1 cellular context compared by ENCODE assay signal in the genomic region with DNA sequence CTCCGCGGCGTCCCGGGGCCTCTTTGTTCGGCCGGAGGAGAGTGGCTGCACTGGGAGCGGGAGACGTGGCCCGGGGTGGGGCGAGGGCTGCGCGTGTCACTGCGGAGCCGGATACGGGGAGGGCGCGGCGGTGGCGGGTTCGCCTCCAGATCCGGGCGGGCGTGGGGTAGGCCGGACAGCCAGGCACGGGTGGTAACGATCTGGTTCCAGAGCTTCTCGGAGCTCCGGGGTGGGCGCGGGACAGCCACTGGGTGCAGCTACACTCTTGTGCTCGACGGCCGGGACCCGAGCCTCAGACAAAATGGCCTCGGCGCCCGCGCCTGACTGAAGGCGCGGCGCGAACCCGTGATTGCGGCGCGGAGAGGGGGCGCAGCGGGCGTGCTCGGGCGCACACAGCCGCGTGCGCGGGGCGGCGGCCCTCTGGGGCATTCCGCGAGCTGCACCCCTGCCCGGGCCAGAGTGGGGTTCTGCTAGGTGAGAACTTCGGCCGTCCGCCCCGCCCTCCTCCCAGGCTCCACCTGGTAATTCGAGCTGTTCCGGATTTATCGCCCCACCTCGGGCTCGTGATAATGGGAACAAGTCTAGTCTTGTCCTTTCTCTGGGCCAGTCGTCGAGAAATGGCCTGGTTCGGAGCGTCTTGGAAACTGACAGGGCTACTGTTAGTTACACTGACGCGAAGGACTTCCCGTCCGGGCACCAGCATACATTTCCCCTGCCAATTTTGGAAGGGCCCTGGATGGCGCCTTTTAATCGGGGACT.
A peak's percentile ranks its signal among the peaks of the same experiment; 100 is the strongest.
TF ChIP-seq lines count a peak whose summit lies in the region.

No MANE protein-coding gene starts in this region.

TF ChIP-seq in K562, 482 proteins besides CTCF, POLR2A, EP300 and RAD21 (continued from another document and continues in another):
- TF ChIP-seq AFF4 (CRISPR knock-in tag; IDR thresholded peaks at IDR 0.05) (0 out of 2 replicates have a peak, but pooled peaks have one; percentile 66), ZBTB7A (IDR thresholded peaks at IDR 0.05; ENCODE audit: borderline replicate concordance, control insufficient read depth, low read depth, low read length) (peak; percentile 45; the same call in 1 of the 2 replicates), NFIX (CRISPR knock-in tag; IDR thresholded peaks at IDR 0.05; ENCODE audit: low read depth) (no peak), ZNF507 (tag; conservative IDR thresholded peaks at IDR 0.05) (no peak), ZNF212 (CRISPR knock-in tag; IDR thresholded peaks at IDR 0.05) (no peak), THAP7 (CRISPR knock-in tag; IDR thresholded peaks at IDR 0.05) (no peak), NRF1 (conservative IDR thresholded peaks at IDR 0.05 in 1 of 2, IDR thresholded peaks at IDR 0.05 in 1 of 2) (peak; percentile 76 to 79), SOX6 (IDR thresholded peaks at IDR 0.05) (0 out of 2 replicates have a peak, but pooled peaks have one; percentile 15), ZNF12 (CRISPR knock-in tag; IDR thresholded peaks at IDR 0.05) (peak; percentile 58; the same call in 1 of the 2 replicates), ELF1 (tag; IDR thresholded peaks at IDR 0.05) (peak; percentile 10; the same call in 1 of the 2 replicates), MTF1 (CRISPR knock-in tag; IDR thresholded peaks at IDR 0.05; ENCODE audit: borderline replicate concordance) (no peak), SMAD4 (CRISPR knock-in tag; conservative IDR thresholded peaks at IDR 0.05) (peak; percentile 69; the same call in 1 of the 2 replicates), SP2 (IDR thresholded peaks at IDR 0.05; ENCODE audit: extremely low read depth, low read depth, low read length, poor library complexity, severe bottlenecking) (no peak), ADNP (tag; IDR thresholded peaks at IDR 0.05) (no peak), ZNF263 (CRISPR knock-in tag; IDR thresholded peaks at IDR 0.05; ENCODE audit: borderline replicate concordance) (peak; percentile 15; the same call in 1 of the 2 replicates), EGR1 (conservative IDR thresholded peaks at IDR 0.05) (0 out of 2 replicates have a peak, but pooled peaks have one; percentile 10), EP400 (IDR thresholded peaks at IDR 0.05) (peak; percentile 81; the same call in 1 of the 2 replicates), FOXP1 (CRISPR knock-in tag; IDR thresholded peaks at IDR 0.05) (no peak; the same call in 1 of the 2 replicates), EWSR1 (IDR thresholded peaks at IDR 0.05; ENCODE audit: borderline replicate concordance, low read depth, partially characterized antibody) (no peak), EZH2 (IDR thresholded peaks at IDR 0.05; ENCODE audit: borderline replicate concordance, low read depth, low read length) (no peak), HOMEZ (CRISPR knock-in tag; IDR thresholded peaks at IDR 0.05) (no peak), ZBTB17 (CRISPR knock-in tag; IDR thresholded peaks at IDR 0.05) (peak; percentile 59; the same call in 1 of the 2 replicates), SPI1 (IDR thresholded peaks at IDR 0.05; ENCODE audit: borderline replicate concordance, low read depth, low read length) (no peak), RB1 (IDR thresholded peaks at IDR 0.05; ENCODE audit: low read depth) (peak; percentile 33), PRPF4 (IDR thresholded peaks at IDR 0.05; ENCODE audit: insufficient read depth, low read depth, low read length, poor library complexity, severe bottlenecking) (peak; percentile 79), TAL1 (IDR thresholded peaks at IDR 0.05) (no peak), FOXJ3 (CRISPR knock-in tag; IDR thresholded peaks at IDR 0.05) (no peak), FOXA3 (CRISPR knock-in tag; conservative IDR thresholded peaks at IDR 0.05 in 1 of 2, IDR thresholded peaks at IDR 0.05 in 1 of 2) (0 out of 4 replicates have a peak, but pooled peaks of 1 of the 2 experiments have one; percentile 49), CCAR2 (IDR thresholded peaks at IDR 0.05; ENCODE audit: low read depth, low read length) (no peak)
- TF ChIP-seq, protein P1, sequence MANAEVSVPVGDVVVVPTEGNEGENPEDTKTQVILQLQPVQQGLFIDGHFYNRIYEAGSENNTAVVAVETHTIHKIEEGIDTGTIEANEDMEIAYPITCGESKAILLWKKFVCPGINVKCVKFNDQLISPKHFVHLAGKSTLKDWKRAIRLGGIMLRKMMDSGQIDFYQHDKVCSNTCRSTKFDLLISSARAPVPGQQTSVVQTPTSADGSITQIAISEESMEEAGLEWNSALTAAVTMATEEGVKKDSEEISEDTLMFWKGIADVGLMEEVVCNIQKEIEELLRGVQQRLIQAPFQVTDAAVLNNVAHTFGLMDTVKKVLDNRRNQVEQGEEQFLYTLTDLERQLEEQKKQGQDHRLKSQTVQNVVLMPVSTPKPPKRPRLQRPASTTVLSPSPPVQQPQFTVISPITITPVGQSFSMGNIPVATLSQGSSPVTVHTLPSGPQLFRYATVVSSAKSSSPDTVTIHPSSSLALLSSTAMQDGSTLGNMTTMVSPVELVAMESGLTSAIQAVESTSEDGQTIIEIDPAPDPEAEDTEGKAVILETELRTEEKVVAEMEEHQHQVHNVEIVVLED (CRISPR knock-in tag; IDR thresholded peaks at IDR 0.05), result peak; percentile 47; the same call in 1 of the 2 replicates
- TF ChIP-seq, protein P2, sequence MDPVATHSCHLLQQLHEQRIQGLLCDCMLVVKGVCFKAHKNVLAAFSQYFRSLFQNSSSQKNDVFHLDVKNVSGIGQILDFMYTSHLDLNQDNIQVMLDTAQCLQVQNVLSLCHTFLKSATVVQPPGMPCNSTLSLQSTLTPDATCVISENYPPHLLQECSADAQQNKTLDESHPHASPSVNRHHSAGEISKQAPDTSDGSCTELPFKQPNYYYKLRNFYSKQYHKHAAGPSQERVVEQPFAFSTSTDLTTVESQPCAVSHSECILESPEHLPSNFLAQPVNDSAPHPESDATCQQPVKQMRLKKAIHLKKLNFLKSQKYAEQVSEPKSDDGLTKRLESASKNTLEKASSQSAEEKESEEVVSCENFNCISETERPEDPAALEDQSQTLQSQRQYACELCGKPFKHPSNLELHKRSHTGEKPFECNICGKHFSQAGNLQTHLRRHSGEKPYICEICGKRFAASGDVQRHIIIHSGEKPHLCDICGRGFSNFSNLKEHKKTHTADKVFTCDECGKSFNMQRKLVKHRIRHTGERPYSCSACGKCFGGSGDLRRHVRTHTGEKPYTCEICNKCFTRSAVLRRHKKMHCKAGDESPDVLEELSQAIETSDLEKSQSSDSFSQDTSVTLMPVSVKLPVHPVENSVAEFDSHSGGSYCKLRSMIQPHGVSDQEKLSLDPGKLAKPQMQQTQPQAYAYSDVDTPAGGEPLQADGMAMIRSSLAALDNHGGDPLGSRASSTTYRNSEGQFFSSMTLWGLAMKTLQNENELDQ (CRISPR knock-in tag; IDR thresholded peaks at IDR 0.05; ENCODE audit: borderline replicate concordance), result no peak
- TF ChIP-seq, protein P3, sequence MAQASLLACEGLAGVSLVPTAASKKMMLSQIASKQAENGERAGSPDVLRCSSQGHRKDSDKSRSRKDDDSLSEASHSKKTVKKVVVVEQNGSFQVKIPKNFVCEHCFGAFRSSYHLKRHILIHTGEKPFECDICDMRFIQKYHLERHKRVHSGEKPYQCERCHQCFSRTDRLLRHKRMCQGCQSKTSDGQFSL (CRISPR knock-in tag; IDR thresholded peaks at IDR 0.05), result 0 out of 2 replicates have a peak, but pooled peaks have one; percentile 29
- TF ChIP-seq, protein P3 (tag; IDR thresholded peaks at IDR 0.05), result no peak
- TF ChIP-seq, protein P4, sequence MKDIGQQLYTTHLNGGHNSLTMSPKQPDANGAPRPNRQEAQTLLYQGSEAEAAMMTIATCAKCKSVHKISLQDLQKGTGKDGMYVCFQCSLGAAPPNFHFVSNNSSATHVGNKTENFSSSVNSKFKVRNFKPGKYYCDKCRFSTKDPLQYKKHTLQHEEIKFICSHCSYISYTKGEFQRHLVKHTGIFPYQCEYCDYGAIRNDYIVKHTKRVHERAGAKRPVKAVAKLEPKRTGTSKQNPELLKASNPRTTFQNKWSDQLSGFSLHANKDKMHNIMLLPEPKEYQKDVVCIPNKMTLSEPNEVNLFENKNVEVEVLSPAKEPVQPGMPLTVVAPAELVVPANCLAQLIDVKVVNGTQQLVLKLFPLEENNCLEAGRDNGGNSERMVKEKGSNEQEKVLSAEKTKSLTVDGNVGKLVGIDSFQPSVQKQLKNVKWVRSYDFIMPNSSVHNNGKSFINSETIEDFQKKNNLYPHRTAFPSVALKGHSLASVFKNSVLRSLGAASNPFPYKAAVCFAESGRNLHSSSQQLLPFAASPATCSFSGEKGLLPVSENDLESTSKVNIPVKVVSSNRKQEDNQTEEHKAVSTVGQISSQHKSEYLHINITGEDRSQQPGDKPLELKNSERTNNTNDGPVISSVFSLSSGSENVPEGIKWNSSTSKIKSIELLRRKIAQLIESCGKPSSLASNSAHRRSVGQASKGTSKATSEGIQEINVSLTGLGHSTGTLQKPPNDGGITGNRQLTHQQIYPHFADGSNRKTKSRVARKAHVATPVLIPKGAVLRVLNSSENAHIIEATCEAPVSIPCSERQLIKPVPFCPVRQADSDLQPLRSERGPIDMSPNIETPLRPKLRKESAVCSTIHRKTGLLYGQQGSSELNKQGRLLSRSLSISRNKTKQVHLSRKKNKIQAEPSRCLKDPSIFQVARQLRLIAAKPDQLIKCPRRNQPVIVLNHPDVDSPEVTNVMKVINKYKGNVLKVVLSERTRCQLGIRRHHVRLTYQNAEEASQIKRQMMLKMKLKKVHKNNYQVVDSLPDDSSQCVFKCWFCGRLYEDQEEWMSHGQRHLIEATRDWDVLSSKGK (CRISPR knock-in tag; IDR thresholded peaks at IDR 0.05), result no peak
- TF ChIP-seq, protein P5, sequence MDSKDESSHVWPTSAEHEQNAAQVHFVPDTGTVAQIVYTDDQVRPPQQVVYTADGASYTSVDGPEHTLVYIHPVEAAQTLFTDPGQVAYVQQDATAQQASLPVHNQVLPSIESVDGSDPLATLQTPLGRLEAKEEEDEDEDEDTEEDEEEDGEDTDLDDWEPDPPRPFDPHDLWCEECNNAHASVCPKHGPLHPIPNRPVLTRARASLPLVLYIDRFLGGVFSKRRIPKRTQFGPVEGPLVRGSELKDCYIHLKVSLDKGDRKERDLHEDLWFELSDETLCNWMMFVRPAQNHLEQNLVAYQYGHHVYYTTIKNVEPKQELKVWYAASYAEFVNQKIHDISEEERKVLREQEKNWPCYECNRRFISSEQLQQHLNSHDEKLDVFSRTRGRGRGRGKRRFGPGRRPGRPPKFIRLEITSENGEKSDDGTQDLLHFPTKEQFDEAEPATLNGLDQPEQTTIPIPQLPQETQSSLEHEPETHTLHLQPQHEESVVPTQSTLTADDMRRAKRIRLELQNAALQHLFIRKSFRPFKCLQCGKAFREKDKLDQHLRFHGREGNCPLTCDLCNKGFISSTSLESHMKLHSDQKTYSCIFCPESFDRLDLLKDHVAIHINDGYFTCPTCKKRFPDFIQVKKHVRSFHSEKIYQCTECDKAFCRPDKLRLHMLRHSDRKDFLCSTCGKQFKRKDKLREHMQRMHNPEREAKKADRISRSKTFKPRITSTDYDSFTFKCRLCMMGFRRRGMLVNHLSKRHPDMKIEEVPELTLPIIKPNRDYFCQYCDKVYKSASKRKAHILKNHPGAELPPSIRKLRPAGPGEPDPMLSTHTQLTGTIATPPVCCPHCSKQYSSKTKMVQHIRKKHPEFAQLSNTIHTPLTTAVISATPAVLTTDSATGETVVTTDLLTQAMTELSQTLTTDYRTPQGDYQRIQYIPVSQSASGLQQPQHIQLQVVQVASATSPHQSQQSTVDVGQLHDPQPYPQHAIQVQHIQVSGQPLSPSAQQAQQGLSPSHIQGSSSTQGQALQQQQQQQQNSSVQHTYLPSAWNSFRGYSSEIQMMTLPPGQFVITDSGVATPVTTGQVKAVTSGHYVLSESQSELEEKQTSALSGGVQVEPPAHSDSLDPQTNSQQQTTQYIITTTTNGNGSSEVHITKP (IDR thresholded peaks at IDR 0.05; ENCODE audit: partially characterized antibody), result peak; percentile 52
